ENCODE assay signal across 8 cellular contexts in the genomic region with DNA sequence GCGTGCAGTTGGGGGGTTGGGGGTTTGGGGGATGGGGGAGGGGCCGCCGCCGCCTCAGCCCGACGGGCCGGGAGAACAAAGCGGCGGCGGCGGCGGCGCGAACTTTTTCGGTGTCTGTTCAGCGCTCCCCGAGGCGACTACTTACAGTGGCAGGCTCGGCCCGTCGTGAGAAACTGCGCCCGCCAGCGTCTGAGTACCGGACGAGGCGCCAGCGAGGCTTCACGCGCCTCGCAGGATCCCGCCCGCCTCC. TPM values are rescaled to one million over a fixed set of nuclear protein-coding genes. Genes with fewer than 3 reads are reported as not detected.
DNase-seq lines count a peak whose midpoint lies in the region; ATAC-seq and TF ChIP-seq lines count a peak whose summit lies in the region.

No MANE protein-coding gene starts in this region.

- peaks cover 35% of the 10 kb centered on the region for H3K4me1 Mint-ChIP-seq in stimulated activated memory B cell treated with anti-CD40 and anti-IgM and Interleukin-4, amounts not matched to agents 10 μg/mL and 1 μg/mL and 100 μg/mL, for 72 hours

- no peak for DNase-seq in GM12864 (ENCODE audit: low read depth)
- no peak for DNase-seq in astrocyte of the cerebellum (ENCODE audit: low read depth)
- DNase-seq in kidney epithelial cell (ENCODE audit: low read depth) = no peak
- DNase-seq in mesenteric fat pad (ENCODE audit: low spot score) = no peak

- H3K79me2 ChIP-seq in Loucy (ENCODE audit: insufficient read depth, low read length) = peaks cover 47% of the 10 kb centered on the region

- no peak for TF ChIP-seq CTCF in GM12864 (IDR thresholded peaks at IDR 0.05; ENCODE audit: low read depth, low read length, missing control alignments)
- TF ChIP-seq CTCF in Loucy (conservative IDR thresholded peaks at IDR 0.05; ENCODE audit: low read length) = no peak
- no peak for TF ChIP-seq CTCF in astrocyte of the cerebellum (IDR thresholded peaks at IDR 0.05; ENCODE audit: low read depth, low read length, missing control alignments)
- TF ChIP-seq CTCF in kidney epithelial cell (IDR thresholded peaks at IDR 0.05; ENCODE audit: insufficient read depth, low read length, poor library complexity, severe bottlenecking) = no peak

- peak overlapping the region; percentile 96 for H3K27ac Mint-ChIP-seq in stimulated activated memory B cell treated with anti-CD40 and anti-IgM and Interleukin-4, amounts not matched to agents 10 μg/mL and 1 μg/mL and 100 μg/mL, for 72 hours

- no peaks in the 10 kb centered on the region for H3K9me3 ChIP-seq in Loucy (ENCODE audit: insufficient read depth, low read depth, low read length)

- H3K4me3 ChIP-seq in GM12864 (ENCODE audit: low read depth, low read length) (peak overlapping the region; percentile 71), Loucy (ENCODE audit: low read length, poor library complexity, severe bottlenecking) (peak overlapping the region; percentile 96), astrocyte of the cerebellum (ENCODE audit: low read depth, low read length) (peak overlapping the region; percentile 80), kidney epithelial cell (ENCODE audit: low read depth, low read length) (peak overlapping the region; percentile 75)

- no peaks in the 10 kb centered on the region for H3K36me3 Mint-ChIP-seq in stimulated activated memory B cell treated with anti-CD40 and anti-IgM and Interleukin-4, amounts not matched to agents 10 μg/mL and 1 μg/mL and 100 μg/mL, for 72 hours

- H4K20me1 ChIP-seq in Loucy (ENCODE audit: insufficient read depth, low read length, poor library complexity, severe bottlenecking) = peaks cover 43% of the 10 kb centered on the region

- no peak for ATAC-seq in stimulated activated memory B cell treated with anti-CD40 and anti-IgM and Interleukin-4, amounts not matched to agents 10 μg/mL and 1 μg/mL and 100 μg/mL, for 72 hours
- ATAC-seq in GM21390 (IDR thresholded peaks at IDR 0.05; ENCODE audit: unreplicated experiment) (no peak), GM18868 (IDR thresholded peaks at IDR 0.05; ENCODE audit: unreplicated experiment) (no peak)

- in situ Hi-C loops in astrocyte of the cerebellum (cut with HindIII; ENCODE audit: low sequenced_read_pairs) = no loop called here

- H3K9ac ChIP-seq in Loucy (ENCODE audit: low read depth, low read length, poor library complexity, severe bottlenecking) = peak overlapping the region; percentile 84

- H3K4me1 ChIP-seq in Loucy (ENCODE audit: insufficient read depth, low read length, poor library complexity, severe bottlenecking) = peaks cover 43% of the 10 kb centered on the region

- no peaks in the 10 kb centered on the region; the same call in 1 of the 2 replicates for H3F3A ChIP-seq in Loucy (ENCODE audit: low read depth)

- no peaks in the 10 kb centered on the region for H3K9me3 Mint-ChIP-seq in stimulated activated memory B cell treated with anti-CD40 and anti-IgM and Interleukin-4, amounts not matched to agents 10 μg/mL and 1 μg/mL and 100 μg/mL, for 72 hours

- no peaks in the 10 kb centered on the region for H3K9me2 ChIP-seq in Loucy (replicated peaks; ENCODE audit: low read depth, low read length)

- H3K36me3 ChIP-seq in Loucy (ENCODE audit: insufficient read depth, low read length) = no peaks in the 10 kb centered on the region
- H3K36me3 ChIP-seq in kidney epithelial cell (ENCODE audit: control insufficient read depth, insufficient read depth, low read length) = no peaks in the 10 kb centered on the region

- H2AFZ ChIP-seq in Loucy (ENCODE audit: low read length) = no peak overlapping the region; the same call in 1 of the 2 replicates

- H3K27me3 Mint-ChIP-seq in stimulated activated memory B cell treated with anti-CD40 and anti-IgM and Interleukin-4, amounts not matched to agents 10 μg/mL and 1 μg/mL and 100 μg/mL, for 72 hours = no peaks in the 10 kb centered on the region

- peak overlapping the region; percentile 64 for H3K4me3 Mint-ChIP-seq in stimulated activated memory B cell treated with anti-CD40 and anti-IgM and Interleukin-4, amounts not matched to agents 10 μg/mL and 1 μg/mL and 100 μg/mL, for 72 hours

- no peaks in the 10 kb centered on the region for H3K27me3 ChIP-seq in Loucy (ENCODE audit: insufficient read depth, low read length, poor library complexity, severe bottlenecking)
- no peaks in the 10 kb centered on the region for H3K27me3 ChIP-seq in kidney epithelial cell (ENCODE audit: control insufficient read depth, insufficient read depth, low read length)

- no peak overlapping the region for H3K4me2 ChIP-seq in Loucy (ENCODE audit: low read depth, low read length, poor library complexity, severe bottlenecking)

RNA-seq across cellular contexts. Expression of gene PRKD3, which starts 0.2 kb away (rescaled TPM):
- total RNA-seq in kidney epithelial cell (21.6 and 32.7 TPM in 2 replicates), mesenteric fat pad (35.1 TPM)

RNA-seq across cellular contexts. Expression of gene QPCT, which starts 20.0 kb away (rescaled TPM):
- 35.4 and 43.2 TPM in 2 replicates for total RNA-seq in kidney epithelial cell
- total RNA-seq in mesenteric fat pad = 5.6 TPM
